Comparison of ENCODE assay signal across 1 cellular context in genomic region chrX:102085706-102086105, GRCh38.
TF ChIP-seq lines count a peak whose summit lies in the region.

No MANE protein-coding gene starts in this region.

TF ChIP-seq in K562, 482 proteins besides CTCF, POLR2A, EP300 and RAD21 (continued from another document):
- TF ChIP-seq RREB1 (CRISPR knock-in tag; IDR thresholded peaks at IDR 0.05), result no peak
- TF ChIP-seq SRSF7 (optimal IDR thresholded peaks at IDR 0.05; ENCODE audit: low read depth, low read length), result no peak
- no peak for TF ChIP-seq MEIS2 (IDR thresholded peaks at IDR 0.05; ENCODE audit: partially characterized antibody)
- no peak for TF ChIP-seq ARHGAP35 (IDR thresholded peaks at IDR 0.05; ENCODE audit: partially characterized antibody)
- no peak for TF ChIP-seq KDM1A (IDR thresholded peaks at IDR 0.05)
- no peak for TF ChIP-seq RCOR1 (IDR thresholded peaks at IDR 0.05; ENCODE audit: borderline replicate concordance in 1 of 2, low read depth in 2 of 2, low read length in 2 of 2)
